19 cellular contexts compared by ENCODE assay signal in the genomic region with DNA sequence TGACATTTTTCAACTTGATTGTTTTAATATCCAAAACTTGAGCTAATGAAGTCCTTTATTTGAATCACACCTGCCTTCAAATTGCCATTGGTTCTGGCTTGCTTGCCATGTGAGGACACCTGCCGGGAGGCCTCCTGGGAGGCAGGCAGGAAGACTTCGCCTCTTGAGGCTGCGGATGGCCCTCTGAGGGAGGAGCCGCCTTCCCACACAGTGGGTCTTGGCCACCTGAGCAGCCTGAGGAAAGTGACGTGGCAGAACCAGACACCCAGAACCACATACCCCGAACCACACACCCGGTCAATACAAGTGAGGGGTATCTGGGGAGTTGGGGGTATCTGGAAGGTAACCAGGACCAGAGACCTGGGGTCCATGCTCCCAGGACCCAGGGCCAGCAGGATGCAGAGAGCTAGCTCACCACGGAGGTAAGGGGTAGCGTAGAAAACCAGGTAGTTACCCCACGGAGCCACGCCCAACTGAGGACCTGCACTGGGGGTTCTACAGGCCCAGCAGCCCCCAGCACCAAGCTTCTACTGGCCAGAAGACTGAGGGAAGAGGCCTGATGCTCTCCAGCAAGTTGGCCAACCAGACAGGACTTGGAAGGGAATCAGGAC.
DNase-seq lines count a peak whose midpoint lies in the region; ATAC-seq and TF ChIP-seq lines count a peak whose summit lies in the region.
"Had no signal": no experiment of that assay in that cellular context is flagged by ENCODE, and none has a peak within 500 bp of the region (broad histone marks: within the 10 kb centered on the region; RNA-seq: fewer than 3 reads in every experiment).

No MANE protein-coding gene starts in this region.

- intact Hi-C loops in cardiac septum (cut with DNase I) (no loop called here), Right ventricle myocardium superior (cut with DNase I) (no loop called here), upper lobe of right lung (cut with DNase I) (no loop called here)

- H3K18ac ChIP-seq in H9 (ENCODE audit: insufficient read length, low read depth, low read length): no peak overlapping the region

- H3K79me1 ChIP-seq in H9 (ENCODE audit: insufficient read depth, low read depth, low read length, poor library complexity, severe bottlenecking): no peaks in the 10 kb centered on the region

- H3K4me3 Mint-ChIP-seq in H9: no peak overlapping the region
- H3K4me3 Mint-ChIP-seq: B cell; CD4-positive, alpha-beta memory T cell; GM23338 had no signal

- no CpG with 5 or more reads among the region's 11 CpGs for WGBS in H9 (ENCODE audit: extremely low coverage, insufficient read length, low lambda C conversion rate)

- H3K9me3 ChIP-seq in H9 (ENCODE audit: control insufficient read depth, low read depth, low read length): no peaks in the 10 kb centered on the region
- H3K9me3 ChIP-seq in upper lobe of right lung: no peaks in the 10 kb centered on the region

- no peak overlapping the region for H2BK5ac ChIP-seq in H9 (ENCODE audit: insufficient read length, low read length)

- H3K9me3 Mint-ChIP-seq in H9: peaks cover 0 to 4% of the 10 kb centered on the region in 2 experiments; a peak in 1 of 5 replicates
- H3K9me3 Mint-ChIP-seq: CD4-positive, alpha-beta memory T cell had no signal

- no peak overlapping the region for H3K4me3 ChIP-seq in upper lobe of right lung
- H3K4me3 ChIP-seq: GM23338 had no signal

- H4K8ac ChIP-seq in H9 (replicated peaks; ENCODE audit: insufficient read length, low read depth, low read length): no peak overlapping the region

- H4K91ac ChIP-seq in H9 (ENCODE audit: insufficient read length, low read depth, low read length): peak overlapping the region; percentile 17

- no peak overlapping the region for H2BK12ac ChIP-seq in H9 (ENCODE audit: insufficient read length, low read depth, low read length)

- no peaks in the 10 kb centered on the region for H4K20me1 ChIP-seq in H9 (ENCODE audit: control insufficient read depth, insufficient read depth, insufficient read length)

- TF ChIP-seq CTCF in H9 (conservative IDR thresholded peaks at IDR 0.05): no peak
- TF ChIP-seq CTCF in upper lobe of right lung (IDR thresholded peaks at IDR 0.05): no peak

- no peaks in the 10 kb centered on the region for H3K4me1 ChIP-seq in H9 (ENCODE audit: insufficient read depth, low read length)
- no peaks in the 10 kb centered on the region for H3K4me1 ChIP-seq in upper lobe of right lung

- H3K23me2 ChIP-seq in H9 (ENCODE audit: insufficient read length, low read depth, low read length, poor library complexity, severe bottlenecking): no peaks in the 10 kb centered on the region

- no peak overlapping the region for H3K23ac ChIP-seq in H9 (ENCODE audit: insufficient read length, low read depth, low read length)

- H3K14ac ChIP-seq in H9 (ENCODE audit: insufficient read depth, low read length): peak overlapping the region; percentile 5; the same call in 1 of the 2 replicates

- no peaks in the 10 kb centered on the region for H3K27me3 Mint-ChIP-seq in H9 (ENCODE audit: low read depth)
- H3K27me3 Mint-ChIP-seq: B cell; CD4-positive, alpha-beta memory T cell had no signal

- H3K36me3 ChIP-seq in upper lobe of right lung: no peaks in the 10 kb centered on the region

- H4K5ac ChIP-seq in H9 (ENCODE audit: insufficient read length, low read depth, low read length): no peak overlapping the region

- no peak overlapping the region for H2BK20ac ChIP-seq in H9 (ENCODE audit: low read depth, low read length, poor library complexity, severe bottlenecking)

- no peak overlapping the region for H3T11ph ChIP-seq in H9 (ENCODE audit: low read length)

- H3K4me1 Mint-ChIP-seq in H9: peaks cover 6 to 15% of the 10 kb centered on the region in 2 experiments
- H3K4me1 Mint-ChIP-seq: B cell; CD4-positive, alpha-beta memory T cell had no signal

- H2AK5ac ChIP-seq in H9 (ENCODE audit: insufficient read length, low read length): no peak overlapping the region

- H3K56ac ChIP-seq in H9 (ENCODE audit: insufficient read length, low read depth, low read length): no peak overlapping the region

- no peak overlapping the region for H3K9ac ChIP-seq in H9 (ENCODE audit: extremely low read depth, insufficient read length, low read length)

- no peak overlapping the region for H2AFZ ChIP-seq in H9 (ENCODE audit: low read length)
- H2AFZ ChIP-seq: GM23338 had no signal

- no peaks in the 10 kb centered on the region for H3K79me2 ChIP-seq in H9 (ENCODE audit: insufficient read depth, low read length)

- H3K27ac Mint-ChIP-seq in H9: no peak overlapping the region
- H3K27ac Mint-ChIP-seq: B cell; CD4-positive, alpha-beta memory T cell; GM23338 had no signal

- peak; percentile 68 for DNase-seq in cardiac septum (ENCODE audit: low spot score)
- DNase-seq in Right ventricle myocardium superior: no peak
- no peak for DNase-seq in H9
- peak; percentile 60 for DNase-seq in mesenteric fat pad (ENCODE audit: low spot score)
- peak; percentile 41 for DNase-seq in upper lobe of right lung
- DNase-seq in middle frontal gyrus (ENCODE audit: extremely low spot score, low spot score): no peak
- DNase-seq: C1 segment of cervical spinal cord; Calu3; CD4-positive, alpha-beta memory T cell; COR-L47; DMS53; DMS79 treated with DMSO at 0.1 percent for 48 hours; GF-D8; HCEC 1CT had no signal

- H2BK120ac ChIP-seq in H9 (ENCODE audit: low read depth, low read length, poor library complexity, severe bottlenecking): no peak overlapping the region

- H3K27me3 ChIP-seq in H9 (ENCODE audit: insufficient read depth, low read length): no peaks in the 10 kb centered on the region
- H3K27me3 ChIP-seq in upper lobe of right lung: no peaks in the 10 kb centered on the region

- no peak overlapping the region for H3K4me2 ChIP-seq in H9 (ENCODE audit: insufficient read depth, insufficient read length, low read length)
- H3K4me2 ChIP-seq: GM23338 had no signal

- ATAC-seq in Right ventricle myocardium superior (ENCODE audit: poor library complexity) (no peak), upper lobe of right lung (no peak), GM19023 (IDR thresholded peaks at IDR 0.05; ENCODE audit: unreplicated experiment) (no peak), GM19324 (IDR thresholded peaks at IDR 0.05; ENCODE audit: low FRiP score, unreplicated experiment) (no peak)
- ATAC-seq: GM23338 had no signal

- H3K36me3 Mint-ChIP-seq in H9 (ENCODE audit: insufficient read depth in 1 of 3, low read depth in 3 of 3): no peaks in the 10 kb centered on the region
- H3K36me3 Mint-ChIP-seq: CD4-positive, alpha-beta memory T cell had no signal

- no peak overlapping the region for H3K27ac ChIP-seq in H9 (ENCODE audit: insufficient read length, low read depth, low read length)
- no peak overlapping the region for H3K27ac ChIP-seq in upper lobe of right lung
- H3K27ac ChIP-seq: 22Rv1 had no signal

- no peak overlapping the region for H3K4ac ChIP-seq in H9 (ENCODE audit: low read depth, low read length)

- H2BK15ac ChIP-seq in H9 (ENCODE audit: low read depth, low read length): no peak overlapping the region

Comparison
In these comparisons a context has a peak if more than half of its experiments do, and no peak if none do; other contexts are left out.
1. DNase-seq: peak in cardiac septum (single experiment), mesenteric fat pad (single experiment) and upper lobe of right lung (single experiment); none in Right ventricle myocardium superior (single experiment), H9 (single experiment) and middle frontal gyrus (single experiment).